In genomic region chr6:116933488-116933887, GRCh38 we compare ENCODE assay signal across 19 cellular contexts. TPM values are rescaled to one million over a fixed set of nuclear protein-coding genes. Genes with fewer than 3 reads are reported as not detected.
DNase-seq lines count a peak whose midpoint lies in the region; TF ChIP-seq lines count a peak whose summit lies in the region.
"Had no signal": no experiment of that assay in that cellular context is flagged by ENCODE, and none has a peak within 500 bp of the region (broad histone marks: within the 10 kb centered on the region; RNA-seq: fewer than 3 reads in every experiment).

No MANE protein-coding gene starts in this region.

- no peak overlapping the region for H3K4me3 ChIP-seq in hepatocyte
- H3K4me3 ChIP-seq: GM23338 had no signal

- DNase-seq in DMS53 (lab: John Stamatoyannopoulos, UW) (peak; percentile 3), DMS53 treated with DMSO at 0.1 percent for 48 hours (lab: John Stamatoyannopoulos, UW; ENCODE audit: unreplicated experiment) (no peak), OCI-M1 (lab: John Stamatoyannopoulos, UW) (peak; percentile 18), hepatocyte (ENCODE audit: low spot score) (peak; percentile 38), mesothelial cell of epicardium (ENCODE audit: low spot score in 2 of 2, unreplicated experiment in 2 of 2) (no peak), NCI-H2196 (lab: John Stamatoyannopoulos, UW; ENCODE audit: unreplicated experiment) (no peak), GOT3 (lab: John Stamatoyannopoulos, UW) (no peak), NCI-H2029 (lab: John Stamatoyannopoulos, UW) (no peak)
- DNase-seq: CD8-positive, alpha-beta memory T cell; H9; HFFc6 had no signal

- H3K9me2 ChIP-seq in hepatocyte (replicated peaks; ENCODE audit: insufficient read depth): no peaks in the 10 kb centered on the region

- WGBS in hepatocyte (ENCODE audit: low lambda C conversion rate, missing lambda C conversion rate): 7% methylated on average over 2 of the region's 2 CpGs

- H3K4me1 Mint-ChIP-seq in mesothelial cell of epicardium: peaks cover 57% of the 10 kb centered on the region
- H3K4me1 Mint-ChIP-seq: CD14-positive monocyte; CD8-positive, alpha-beta memory T cell; IgD-negative memory B cell had no signal

- no peaks in the 10 kb centered on the region for H3K79me2 ChIP-seq in hepatocyte

- H3K27ac ChIP-seq in hepatocyte: peak overlapping the region; percentile 34
- H3K27ac ChIP-seq: 22Rv1 had no signal

- H3K4me3 Mint-ChIP-seq in mesothelial cell of epicardium: no peak overlapping the region
- H3K4me3 Mint-ChIP-seq: CD14-positive monocyte; CD8-positive, alpha-beta memory T cell; GM23338; H9; HFFc6; IgD-negative memory B cell had no signal

- no peaks in the 10 kb centered on the region for H3K27me3 ChIP-seq in hepatocyte

- no peaks in the 10 kb centered on the region for H3K36me3 Mint-ChIP-seq in mesothelial cell of epicardium
- H3K36me3 Mint-ChIP-seq: CD14-positive monocyte; CD8-positive, alpha-beta memory T cell; IgD-negative memory B cell had no signal

- H3K9me3 Mint-ChIP-seq in mesothelial cell of epicardium: no peaks in the 10 kb centered on the region
- H3K9me3 Mint-ChIP-seq: CD14-positive monocyte; CD8-positive, alpha-beta memory T cell; GM23338; H9; HFFc6; IgD-negative memory B cell had no signal

- no peaks in the 10 kb centered on the region for H3K36me3 ChIP-seq in hepatocyte (replicated peaks; ENCODE audit: insufficient read depth, low read depth)

- no peak for TF ChIP-seq CTCF in hepatocyte (IDR thresholded peaks at IDR 0.05; ENCODE audit: poor library complexity)
- no peak for TF ChIP-seq CTCF in mesothelial cell of epicardium (IDR thresholded peaks at IDR 0.05; ENCODE audit: unreplicated experiment)

- H3K9me3 ChIP-seq in hepatocyte (ENCODE audit: low read depth): no peaks in the 10 kb centered on the region
- H3K9me3 ChIP-seq: Caco-2 had no signal

- H3K27ac Mint-ChIP-seq in mesothelial cell of epicardium: peak overlapping the region; percentile 19
- H3K27ac Mint-ChIP-seq: CD14-positive monocyte; CD8-positive, alpha-beta memory T cell; GM23338; H9; HFFc6; IgD-negative memory B cell had no signal

- H3K4me1 ChIP-seq in hepatocyte (ENCODE audit: insufficient read depth): peaks cover 28% of the 10 kb centered on the region

- peak overlapping the region; percentile 17 for H3K4me2 ChIP-seq in hepatocyte
- H3K4me2 ChIP-seq: GM23338 had no signal

- no peaks in the 10 kb centered on the region for H4K20me1 ChIP-seq in hepatocyte (ENCODE audit: insufficient read depth, poor library complexity, severe bottlenecking)

- H2AFZ ChIP-seq in hepatocyte: no peak overlapping the region
- H2AFZ ChIP-seq: GM23338 had no signal

- no peaks in the 10 kb centered on the region for H3K27me3 Mint-ChIP-seq in mesothelial cell of epicardium (ENCODE audit: low read depth)
- H3K27me3 Mint-ChIP-seq: IgD-negative memory B cell had no signal

RNA-seq across cellular contexts. Expression of gene RFX6, which starts 56.4 kb away (rescaled TPM):
- 5.1 and 6.8 TPM in 2 replicates for total RNA-seq in hepatocyte
- polyA plus RNA-seq in hepatocyte: 3.7 and 4.1 TPM in 2 replicates
- 3.4 to 4.0 TPM (median 3.8 TPM) in 3 replicates for total RNA-seq in mesothelial cell of epicardium
- total RNA-seq: A673; CD8-positive, alpha-beta memory T cell; Daoy; H9; HFFc6 had no signal
- polyA plus RNA-seq: BJ; CD14-positive monocyte; CD8-positive, alpha-beta memory T cell; GM23338; IgD-negative memory B cell had no signal

Comparison
In these comparisons a context has a peak if more than half of its experiments do, and no peak if none do; other contexts are left out.
1. DNase-seq: peak in DMS53 (single experiment), OCI-M1 (single experiment) and hepatocyte (single experiment); none in DMS53 treated with DMSO at 0.1 percent for 48 hours (single experiment), mesothelial cell of epicardium (0 of 2), NCI-H2196 (single experiment), GOT3 (single experiment) and NCI-H2029 (single experiment).